ENCODE assay signal across 16 cellular contexts in genomic region chr2:172807011-172807410, GRCh38.
A peak's percentile ranks its signal among the peaks of the same experiment; 100 is the strongest.
DNase-seq lines count a peak whose midpoint lies in the region; ATAC-seq and TF ChIP-seq lines count a peak whose summit lies in the region.
"Had no signal": no experiment of that assay in that cellular context is flagged by ENCODE, and none has a peak within 500 bp of the region (broad histone marks: within the 10 kb centered on the region; RNA-seq: fewer than 3 reads in every experiment).

No MANE protein-coding gene starts in this region.

- H3K9me3 Mint-ChIP-seq in CD14-positive monocyte = peaks cover 4 to 17% (median 15%) of the 10 kb centered on the region in 7 donors
- H3K9me3 Mint-ChIP-seq: effector memory CD8-positive, alpha-beta T cell had no signal

- no peak overlapping the region for H3K27ac Mint-ChIP-seq in CD14-positive monocyte
- H3K27ac Mint-ChIP-seq: activated CD4-positive, alpha-beta T cell treated with anti-CD3 and anti-CD28 coated beads, Interleukin-2, amount 10 ng/mL, durations not matched to agents 7 days and 5 days; activated naive CD8-positive, alpha-beta T cell treated with anti-CD3 and anti-CD28 coated beads for 36 hours; activated T-cell treated with anti-CD3 and anti-CD28 coated beads, Interleukin-2, amount 50 U/mL, for 24 hours; CD8-positive, alpha-beta T cell; effector memory CD8-positive, alpha-beta T cell; naive thymus-derived CD8-positive, alpha-beta T cell had no signal

- no peak overlapping the region for H3K14ac ChIP-seq in mesenchymal stem cell (ENCODE audit: low read length in 2 of 2)

- H3K79me1 ChIP-seq in mesenchymal stem cell (replicated peaks; ENCODE audit: low read length, poor library complexity, severe bottlenecking) = no peaks in the 10 kb centered on the region

- DNase-seq in mammary epithelial cell (no peak), breast epithelium (ENCODE audit: low spot score in 2 of 2) (no peak), cerebellar cortex (ENCODE audit: low spot score) (peak; percentile 58), mesenchymal stem cell (no peak), ureter (ENCODE audit: low spot score) (peak; percentile 50), CD14-positive monocyte (ENCODE audit: low spot score) (no peak)
- DNase-seq in stimulated activated CD8-positive, alpha-beta memory T cell treated with anti-CD3 and anti-CD28 coated beads, Interleukin-4, amount 100 ng/mL, for 48 hours = no peak
- DNase-seq: activated naive CD8-positive, alpha-beta T cell treated with anti-CD3 and anti-CD28 coated beads for 36 hours; activated T-cell treated with anti-CD3 and anti-CD28 coated beads, Interleukin-2, amount 50 U/mL, for 24 hours; CD8-positive, alpha-beta T cell; effector memory CD8-positive, alpha-beta T cell; SIG-M5 had no signal

- peak overlapping the region; percentile 41 for H2AK5ac ChIP-seq in mesenchymal stem cell (ENCODE audit: low read length, severe bottlenecking)

- H3K4me1 ChIP-seq in mammary epithelial cell (ENCODE audit: insufficient read depth, low read length) (peaks cover 9% of the 10 kb centered on the region), breast epithelium (no peaks in the 10 kb centered on the region), mesenchymal stem cell (ENCODE audit: control insufficient read depth, insufficient read depth, low read depth, low read length) (no peaks in the 10 kb centered on the region)
- H3K4me1 ChIP-seq: vagina had no signal

- peaks cover 0 to 8% (median 6%) of the 10 kb centered on the region in 3 donors for H3K27me3 Mint-ChIP-seq in CD14-positive monocyte (ENCODE audit: low read depth in 3 of 3)
- H3K27me3 Mint-ChIP-seq: activated naive CD8-positive, alpha-beta T cell treated with anti-CD3 and anti-CD28 coated beads for 36 hours had no signal

- H3K9me3 ChIP-seq in mammary epithelial cell (replicated peaks; ENCODE audit: insufficient read depth, low read length) (peaks cover 9% of the 10 kb centered on the region), breast epithelium (peaks cover 5 to 7% of the 10 kb centered on the region in 2 donors), mesenchymal stem cell (ENCODE audit: control insufficient read depth, low read length) (peaks cover 5% of the 10 kb centered on the region)
- H3K9me3 ChIP-seq: vagina had no signal

- H3K4me2 ChIP-seq in mammary epithelial cell (ENCODE audit: insufficient read depth, low read depth, low read length) = no peak overlapping the region
- H3K4me2 ChIP-seq in mesenchymal stem cell (ENCODE audit: low read length, poor library complexity, severe bottlenecking) = no peak overlapping the region

- BruUV-seq in mammary epithelial cell (replicated peaks; lab: Mats Ljungman, UMichigan) = no TSS peak

- H4K8ac ChIP-seq in mesenchymal stem cell (ENCODE audit: low read length) = no peak overlapping the region

- CTCF ChIA-PET in mammary epithelial cell (lab: Charles Lee; ENCODE audit: low non-redundant PET) = interaction anchor here (0.6 kb wide), 1 partner anchor 19 kb away, joined by 4 read pairs; no protein-coding TSS in a partner anchor

- no peak overlapping the region for H3K18ac ChIP-seq in mesenchymal stem cell (ENCODE audit: low read depth in 1 of 2, low read length in 2 of 2)

- H3K4me3 ChIP-seq in mammary epithelial cell (replicated peaks in 1 of 3; ENCODE audit: insufficient read depth in 1 of 3, low read depth in 2 of 3, low read length in 3 of 3) = no peak overlapping the region
- no peak overlapping the region for H3K4me3 ChIP-seq in breast epithelium
- no peak overlapping the region for H3K4me3 ChIP-seq in mesenchymal stem cell (ENCODE audit: insufficient read depth in 1 of 2, low read depth in 1 of 2, low read length in 2 of 2)
- H3K4me3 ChIP-seq: vagina had no signal

- no peaks in the 10 kb centered on the region for H3K79me2 ChIP-seq in mammary epithelial cell (ENCODE audit: insufficient read depth, low read length)

- no peaks in the 10 kb centered on the region for H3K4me1 Mint-ChIP-seq in CD14-positive monocyte
- H3K4me1 Mint-ChIP-seq: activated CD4-positive, alpha-beta T cell treated with anti-CD3 and anti-CD28 coated beads, Interleukin-2, amount 10 ng/mL, durations not matched to agents 7 days and 5 days had no signal

- no peak for TF ChIP-seq CTCF in mammary epithelial cell (conservative IDR thresholded peaks at IDR 0.05 in 1 of 2, IDR thresholded peaks at IDR 0.05 in 1 of 2; ENCODE audit: extremely low read depth in 1 of 2, insufficient read depth in 1 of 2, low read depth in 1 of 2, low read length in 2 of 2)
- no peak for TF ChIP-seq CTCF in breast epithelium (IDR thresholded peaks at IDR 0.05)
- no peak for TF ChIP-seq CTCF in CD14-positive monocyte (IDR thresholded peaks at IDR 0.05)

- dilution Hi-C loops in mammary epithelial cell (cut with HindIII; ENCODE audit: low sequenced_read_pairs) = no loop called here

- no peaks in the 10 kb centered on the region for H3K36me3 Mint-ChIP-seq in CD14-positive monocyte

- H3K9ac ChIP-seq in mammary epithelial cell (ENCODE audit: insufficient read depth, low read length) (no peak overlapping the region), mesenchymal stem cell (ENCODE audit: low read length) (peak overlapping the region; percentile 54)

- in situ Hi-C loops in mammary epithelial cell (cut with MboI; ENCODE audit: low sequenced_read_pairs in 2 of 2) = loop anchor here (5.0 to 25.0 kb wide), 3 partner anchors 125 to 580 kb away; no protein-coding TSS in a partner anchor

- H3K4ac ChIP-seq in mesenchymal stem cell (ENCODE audit: low read depth in 1 of 2, low read length in 2 of 2) = no peak overlapping the region

- intact Hi-C loops in mammary epithelial cell (cut with micrococcal nuclease) (loop anchor here (10.0 kb wide), 1 partner anchor 1538 kb away; no protein-coding TSS in a partner anchor), breast epithelium (cut with DNase I; ENCODE audit: low total_unique reads) (no loop called here), CD14-positive monocyte (cut with micrococcal nuclease) (no loop called here)

- H2BK5ac ChIP-seq in mesenchymal stem cell (ENCODE audit: low read depth, low read length, poor library complexity, severe bottlenecking) = no peak overlapping the region

- H4K20me1 ChIP-seq in mammary epithelial cell (ENCODE audit: insufficient read depth, low read length) = no peaks in the 10 kb centered on the region

- H2BK12ac ChIP-seq in mesenchymal stem cell (ENCODE audit: low read length in 2 of 2) = no peak overlapping the region

- no peak overlapping the region for H2BK15ac ChIP-seq in mesenchymal stem cell (ENCODE audit: low read depth, poor library complexity, severe bottlenecking)

- H2AFZ ChIP-seq in mammary epithelial cell (ENCODE audit: low read depth, low read length) (peak overlapping the region; percentile 76), mesenchymal stem cell (ENCODE audit: low read depth, low read length) (peak overlapping the region; percentile 36)

- no peak overlapping the region for H2BK120ac ChIP-seq in mesenchymal stem cell (ENCODE audit: low read depth, low read length)

- no peaks in the 10 kb centered on the region for H3K27me3 ChIP-seq in mammary epithelial cell (ENCODE audit: insufficient read depth, low read length)
- H3K27me3 ChIP-seq in breast epithelium = no peaks in the 10 kb centered on the region
- H3K27me3 ChIP-seq in mesenchymal stem cell (ENCODE audit: control insufficient read depth in 1 of 2, insufficient read depth in 1 of 2, low read length in 2 of 2) = no peaks in the 10 kb centered on the region
- H3K27me3 ChIP-seq: vagina had no signal

- ATAC-seq in GM21528 (IDR thresholded peaks at IDR 0.05; ENCODE audit: low FRiP score, unreplicated experiment) = no peak
- ATAC-seq: CD8-positive, alpha-beta T cell; effector memory CD8-positive, alpha-beta T cell; naive thymus-derived CD8-positive, alpha-beta T cell had no signal

- no peak for TF ChIP-seq POLR2A in breast epithelium (IDR thresholded peaks at IDR 0.05)

- H4K91ac ChIP-seq in mesenchymal stem cell (ENCODE audit: low read length) = no peak overlapping the region

- peak overlapping the region in 1 of 2 donors; percentile 12 for H3K4me3 Mint-ChIP-seq in CD14-positive monocyte
- H3K4me3 Mint-ChIP-seq: activated CD4-positive, alpha-beta T cell treated with anti-CD3 and anti-CD28 coated beads, Interleukin-2, amount 10 ng/mL, durations not matched to agents 7 days and 5 days; activated naive CD8-positive, alpha-beta T cell treated with anti-CD3 and anti-CD28 coated beads for 36 hours; activated T-cell treated with anti-CD3 and anti-CD28 coated beads, Interleukin-2, amount 50 U/mL, for 24 hours; CD8-positive, alpha-beta T cell; effector memory CD8-positive, alpha-beta T cell; naive thymus-derived CD8-positive, alpha-beta T cell had no signal

- 54% methylated on average over 5 of the region's 5 CpGs for WGBS in mammary epithelial cell (ENCODE audit: low coverage, missing lambda C conversion rate)
- WGBS in mesenchymal stem cell = 76% methylated on average over 5 of the region's 5 CpGs

- H3K36me3 ChIP-seq in mammary epithelial cell (ENCODE audit: insufficient read depth, low read length) = no peaks in the 10 kb centered on the region
- no peaks in the 10 kb centered on the region for H3K36me3 ChIP-seq in breast epithelium
- H3K36me3 ChIP-seq in mesenchymal stem cell (ENCODE audit: control insufficient read depth in 1 of 2, insufficient read depth in 2 of 2, low read depth in 1 of 2, low read length in 2 of 2) = no peaks in the 10 kb centered on the region
- H3K36me3 ChIP-seq: vagina had no signal

- no peak overlapping the region for H3K23ac ChIP-seq in mesenchymal stem cell (ENCODE audit: low read length in 2 of 2)

- H3K27ac ChIP-seq in mammary epithelial cell (ENCODE audit: insufficient read depth, low read depth, low read length) (no peak overlapping the region), breast epithelium (no peak overlapping the region), mesenchymal stem cell (ENCODE audit: low read length, poor library complexity, severe bottlenecking) (no peak overlapping the region)
- H3K27ac ChIP-seq: vagina had no signal

Comparison
In these comparisons a context has a peak if more than half of its experiments do, and no peak if none do; other contexts are left out.
1. DNase-seq: peak in cerebellar cortex (single experiment) and ureter (single experiment); none in mammary epithelial cell (single experiment), breast epithelium (0 of 2), mesenchymal stem cell (single experiment), stimulated activated CD8-positive, alpha-beta memory T cell treated with anti-CD3 and anti-CD28 coated beads, Interleukin-4, amount 100 ng/mL, for 48 hours (single experiment) and CD14-positive monocyte (single experiment).